ENCODE assay signal across 17 cellular contexts in genomic region chr11:103699656-103700055, GRCh38.
A peak's percentile ranks its signal among the peaks of the same experiment; 100 is the strongest.
DNase-seq lines count a peak whose midpoint lies in the region; ATAC-seq and TF ChIP-seq lines count a peak whose summit lies in the region.
"Had no signal": no experiment of that assay in that cellular context is flagged by ENCODE, and none has a peak within 500 bp of the region (broad histone marks: within the 10 kb centered on the region; RNA-seq: fewer than 3 reads in every experiment).

No MANE protein-coding gene starts in this region.

- H3K27ac Mint-ChIP-seq in Calu3 (ENCODE audit: unreplicated experiment) (peak overlapping the region; percentile 58), HFFc6 (peak overlapping the region; percentile 68)
- H3K27ac Mint-ChIP-seq: CD4-positive, alpha-beta memory T cell; GM23338 had no signal

- H3K9me3 Mint-ChIP-seq in Calu3 (ENCODE audit: low read depth, unreplicated experiment) (peaks cover 10% of the 10 kb centered on the region), HFFc6 (no peaks in the 10 kb centered on the region)
- H3K9me3 Mint-ChIP-seq: H9 had no signal

- H3K9me3 ChIP-seq in adipocyte (ENCODE audit: control insufficient read depth, low read length) = peaks cover 5% of the 10 kb centered on the region
- H3K9me3 ChIP-seq in tibial nerve = no peaks in the 10 kb centered on the region

- no peak for TF ChIP-seq POLR2A in tibial nerve (IDR thresholded peaks at IDR 0.05)

- peak overlapping the region; percentile 87 for H3K9ac ChIP-seq in adipocyte (ENCODE audit: low read length)

- H3K36me3 Mint-ChIP-seq in Calu3 (ENCODE audit: insufficient read depth, unreplicated experiment) (no peaks in the 10 kb centered on the region), HFFc6 (ENCODE audit: low read depth) (peaks cover 3% of the 10 kb centered on the region; the same call in 1 of the 2 replicates)
- H3K36me3 Mint-ChIP-seq: CD4-positive, alpha-beta memory T cell had no signal

- DNase-seq in Calu3 (no peak), HFFc6 (no peak), adipocyte (ENCODE audit: low read depth) (no peak), tibial nerve (ENCODE audit: low spot score in 2 of 2) (no peak), AML-193 (lab: John Stamatoyannopoulos, UW) (no peak), NCI-H69 (lab: John Stamatoyannopoulos, UW) (no peak)
- DNase-seq: C1 segment of cervical spinal cord; CD4-positive, alpha-beta memory T cell; COR-L47; DMS79; EL; GDM1; H9 had no signal

- no peak for TF ChIP-seq EP300 in tibial nerve (IDR thresholded peaks at IDR 0.05)

- H3K27me3 Mint-ChIP-seq in Calu3 (ENCODE audit: unreplicated experiment) = no peaks in the 10 kb centered on the region
- H3K27me3 Mint-ChIP-seq in HFFc6 (ENCODE audit: insufficient read depth) = no peaks in the 10 kb centered on the region

- peak overlapping the region in 3 of 4 donors; percentile 22 to 76 (median 66) for H3K27ac ChIP-seq in tibial nerve

- 88 to 90% methylated on average over 1 of the region's 1 CpG for WGBS in tibial nerve, 2 donors

- ATAC-seq in HG03378 (IDR thresholded peaks at IDR 0.05; ENCODE audit: unreplicated experiment) = no peak
- ATAC-seq: GM12878, GM23338, HCT116 had no signal

- intact Hi-C loops in Calu3 (cut with micrococcal nuclease; ENCODE audit: unreplicated experiment) = loop anchor here (1.0 kb wide), 1 partner anchor 15 kb away; no protein-coding TSS in a partner anchor

- CTCF ChIA-PET in Calu3 (lab: Charles Lee) = interaction anchor here (1.4 to 2.0 kb wide), 2 partner anchors 17 to 107 kb away, joined by 3 to 7 read pairs; no protein-coding TSS in a partner anchor

- H3K4me3 Mint-ChIP-seq in Calu3 (ENCODE audit: low read depth, unreplicated experiment) (no peak overlapping the region), HFFc6 (peak overlapping the region; percentile 52; the same call in 1 of the 2 replicates)
- H3K4me3 Mint-ChIP-seq: CD4-positive, alpha-beta memory T cell; GM23338; H9 had no signal

- H3K4me3 ChIP-seq in adipocyte (ENCODE audit: low read length) (peak overlapping the region; percentile 75), tibial nerve (no peak overlapping the region)
- H3K4me3 ChIP-seq: GM12878, GM23338 had no signal

- BruUV-seq in Calu3 (replicated peaks; lab: Mats Ljungman, UMichigan) = no TSS peak

- TF ChIP-seq CTCF in Calu3 (IDR thresholded peaks at IDR 0.05; ENCODE audit: unreplicated experiment) (no peak), HFFc6 (IDR thresholded peaks at IDR 0.05) (no peak), tibial nerve (IDR thresholded peaks at IDR 0.05) (no peak)

- peaks cover 51% of the 10 kb centered on the region for H3K4me1 ChIP-seq in adipocyte (ENCODE audit: control insufficient read depth, insufficient read depth, low read length)
- peaks cover 0 to 16% (median 5%) of the 10 kb centered on the region in 4 donors for H3K4me1 ChIP-seq in tibial nerve

- H3K4me1 Mint-ChIP-seq in Calu3 (ENCODE audit: low read depth, unreplicated experiment) (peaks cover 33% of the 10 kb centered on the region), HFFc6 (ENCODE audit: low read depth) (peaks cover 30% of the 10 kb centered on the region)
- H3K4me1 Mint-ChIP-seq: GM23338, H9 had no signal

- no peaks in the 10 kb centered on the region for H3K27me3 ChIP-seq in adipocyte (replicated peaks; ENCODE audit: control insufficient read depth, insufficient read depth, low read length)
- no peaks in the 10 kb centered on the region for H3K27me3 ChIP-seq in tibial nerve

- H3K36me3 ChIP-seq in adipocyte (ENCODE audit: control insufficient read depth, insufficient read depth, low read length, severe bottlenecking) = no peaks in the 10 kb centered on the region
- no peaks in the 10 kb centered on the region for H3K36me3 ChIP-seq in tibial nerve
